ENCODE assay signal across 1 cellular context in genomic region chr22:43136255-43136654, GRCh38.
A peak's percentile ranks its signal among the peaks of the same experiment; 100 is the strongest.
TF ChIP-seq lines count a peak whose summit lies in the region.

No MANE protein-coding gene starts in this region.

TF ChIP-seq in GM12878, 131 proteins besides CTCF, POLR2A, EP300 and RAD21:
- TF ChIP-seq E2F8 (IDR thresholded peaks at IDR 0.05; ENCODE audit: low read depth, partially characterized antibody), result no peak
- TF ChIP-seq TCF12 (IDR thresholded peaks at IDR 0.05; ENCODE audit: low read depth, low read length), result 0 out of 2 replicates have a peak, but pooled peaks have one; percentile 19
- 0 out of 2 replicates have a peak, but pooled peaks have one; percentile 32 for TF ChIP-seq YY1 (IDR thresholded peaks at IDR 0.05; ENCODE audit: low read depth, low read length)
- TF ChIP-seq SMC3 (IDR thresholded peaks at IDR 0.05; ENCODE audit: borderline replicate concordance, low read length), result peak; percentile 58; the same call in 1 of the 2 replicates
- no peak for TF ChIP-seq NBN (IDR thresholded peaks at IDR 0.05)
